In the genomic region with DNA sequence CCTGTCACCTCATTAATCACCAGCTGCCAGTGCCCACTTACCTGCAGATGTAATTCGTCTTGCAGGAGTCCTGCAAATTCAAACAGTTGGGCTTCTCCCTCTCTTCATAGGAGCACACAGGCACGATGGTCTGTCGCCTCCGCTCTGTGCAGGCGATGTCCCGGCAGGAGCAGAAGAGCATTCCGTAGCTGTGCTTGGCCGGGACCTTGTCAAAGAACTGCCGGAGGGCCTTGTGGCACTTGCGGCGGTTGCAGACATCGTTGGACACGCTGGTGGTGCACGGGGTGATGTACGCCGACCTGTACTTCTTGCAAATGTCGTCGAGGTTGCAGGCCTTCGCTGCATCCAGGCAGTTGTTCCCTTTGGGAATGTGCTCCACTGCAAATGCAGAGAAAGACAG, we compare ENCODE assay signal across 29 cellular contexts.
"Had no signal": no experiment of that assay in that cellular context is flagged by ENCODE, and none has a peak within 500 bp of the region (broad histone marks: within the 10 kb centered on the region; RNA-seq: fewer than 3 reads in every experiment).

No MANE protein-coding gene starts in this region.

- H3K27me3 Mint-ChIP-seq: activated CD4-positive, alpha-beta memory T cell treated with anti-CD3 and anti-CD28 coated beads, Interleukin-2, amount 10 ng/mL, durations not matched to agents 7 days and 5 days; activated CD4-positive, alpha-beta T cell treated with anti-CD3 and anti-CD28 coated beads for 36 hours; activated CD4-positive, alpha-beta T cell treated with anti-CD3 and anti-CD28 coated beads, Interleukin-2, amount 10 ng/mL, durations not matched to agents 24 days and 14 days; activated naive CD4-positive, alpha-beta T cell treated with anti-CD3 and anti-CD28 coated beads, Interleukin-2, amount 10 ng/mL, durations not matched to agents 7 days and 5 days; activated naive CD8-positive, alpha-beta T cell treated with anti-CD3 and anti-CD28 coated beads, Interleukin-2, amount 10 ng/mL, durations not matched to agents 7 days and 5 days; T-helper 17 cell had no signal

- FAIRE-seq: endometrium, endothelial cell of umbilical vein, frontal cortex had no signal

- H3K4me3 Mint-ChIP-seq: activated CD4-positive, alpha-beta memory T cell treated with anti-CD3 and anti-CD28 coated beads, Interleukin-2, amount 10 ng/mL, durations not matched to agents 7 days and 5 days; activated CD4-positive, alpha-beta T cell treated with anti-CD3 and anti-CD28 coated beads for 36 hours; activated CD4-positive, alpha-beta T cell treated with anti-CD3 and anti-CD28 coated beads, Interleukin-2, amount 10 ng/mL, durations not matched to agents 24 days and 14 days; activated naive CD4-positive, alpha-beta T cell treated with anti-CD3 and anti-CD28 coated beads, Interleukin-2, amount 10 ng/mL, durations not matched to agents 7 days and 5 days; activated naive CD8-positive, alpha-beta T cell treated with anti-CD3 and anti-CD28 coated beads, Interleukin-2, amount 10 ng/mL, durations not matched to agents 7 days and 5 days; activated T-cell treated with anti-CD3 and anti-CD28 coated beads, Interleukin-2, amount 50 U/mL, for 24 hours; activated T-cell treated with anti-CD3 and anti-CD28 coated beads, Interleukin-2, amount 50 U/mL, for 72 hours; brain; T-helper 17 cell; T-helper 2 cell treated with Interferon-gamma antibody and Interleukin-4, amounts not matched to agents 5 μg/mL and 100 μg/mL, for 36 hours had no signal

- H3K4me1 Mint-ChIP-seq: activated CD4-positive, alpha-beta memory T cell treated with anti-CD3 and anti-CD28 coated beads, Interleukin-2, amount 10 ng/mL, durations not matched to agents 7 days and 5 days; activated CD4-positive, alpha-beta T cell treated with anti-CD3 and anti-CD28 coated beads for 36 hours; activated CD4-positive, alpha-beta T cell treated with anti-CD3 and anti-CD28 coated beads, Interleukin-2, amount 10 ng/mL, durations not matched to agents 24 days and 14 days; activated naive CD4-positive, alpha-beta T cell treated with anti-CD3 and anti-CD28 coated beads, Interleukin-2, amount 10 ng/mL, durations not matched to agents 7 days and 5 days; activated naive CD8-positive, alpha-beta T cell treated with anti-CD3 and anti-CD28 coated beads, Interleukin-2, amount 10 ng/mL, durations not matched to agents 7 days and 5 days; T-helper 17 cell had no signal

- DNase-seq: activated CD4-positive, alpha-beta memory T cell treated with anti-CD3 and anti-CD28 coated beads, Interleukin-2, amount 10 ng/mL, durations not matched to agents 7 days and 5 days; activated CD4-positive, alpha-beta T cell treated with anti-CD3 and anti-CD28 coated beads for 36 hours; activated CD4-positive, alpha-beta T cell treated with anti-CD3 and anti-CD28 coated beads, Interleukin-2, amount 10 ng/mL, durations not matched to agents 24 days and 14 days; activated CD4-positive, alpha-beta T cell treated with anti-CD3 and anti-CD28 coated beads, Interleukin-2, amount 50 U/mL, for 4 hours; activated CD4-positive, CD25-positive, alpha-beta regulatory T cell; activated CD4-positive, CD25-positive, alpha-beta regulatory T cell treated with anti-CD3 and anti-CD28 coated beads, Interleukin-2, amount 50 U/mL, for 72 hours; activated CD8-positive, alpha-beta memory T cell treated with anti-CD3 and anti-CD28 coated beads, Interleukin-2, amount 50 U/mL, for 48 hours; activated gamma-delta T cell; activated naive CD4-positive, alpha-beta T cell; activated naive CD4-positive, alpha-beta T cell treated with anti-CD3 and anti-CD28 coated beads, Interleukin-2, amount 10 ng/mL, durations not matched to agents 7 days and 5 days; activated naive CD8-positive, alpha-beta T cell treated with anti-CD3 and anti-CD28 coated beads, Interleukin-2, amount 10 ng/mL, durations not matched to agents 7 days and 5 days; activated T-cell treated with anti-CD3 and anti-CD28 coated beads for 4 hours; activated T-cell treated with anti-CD3 and anti-CD28 coated beads, Interleukin-2, amount 50 U/mL, for 24 hours; activated T-cell treated with anti-CD3 and anti-CD28 coated beads, Interleukin-2, amount 50 U/mL, for 72 hours; central memory CD4-positive, alpha-beta T cell; cerebellar nuclear complex; colonic mucosa; effector CD8-positive, alpha-beta T cell; foreskin fibroblast; head of caudate nucleus; T-helper 17 cell; T1000; WERI-Rb-1 had no signal

- H3K36me3 Mint-ChIP-seq: activated naive CD4-positive, alpha-beta T cell treated with anti-CD3 and anti-CD28 coated beads, Interleukin-2, amount 10 ng/mL, durations not matched to agents 7 days and 5 days; activated naive CD4-positive, alpha-beta T cell treated with anti-CD3 and anti-CD28 coated beads, Interleukin-2, amount 50 U/mL, for 72 hours; activated naive CD8-positive, alpha-beta T cell treated with anti-CD3 and anti-CD28 coated beads, Interleukin-2, amount 10 ng/mL, durations not matched to agents 7 days and 5 days had no signal

- ATAC-seq: activated CD4-positive, alpha-beta T cell treated with anti-CD3 and anti-CD28 coated beads for 36 hours; activated naive CD4-positive, alpha-beta T cell treated with anti-CD3 and anti-CD28 coated beads, Interleukin-2, amount 50 U/mL, for 72 hours; activated T-cell treated with anti-CD3 and anti-CD28 coated beads, Interleukin-2, amount 50 U/mL, for 72 hours; T-helper 17 cell had no signal

- H3K9me3 Mint-ChIP-seq: activated CD4-positive, alpha-beta memory T cell treated with anti-CD3 and anti-CD28 coated beads, Interleukin-2, amount 10 ng/mL, durations not matched to agents 7 days and 5 days; activated CD4-positive, alpha-beta T cell treated with anti-CD3 and anti-CD28 coated beads, Interleukin-2, amount 10 ng/mL, durations not matched to agents 24 days and 14 days; activated naive CD4-positive, alpha-beta T cell treated with anti-CD3 and anti-CD28 coated beads, Interleukin-2, amount 10 ng/mL, durations not matched to agents 7 days and 5 days; activated naive CD4-positive, alpha-beta T cell treated with anti-CD3 and anti-CD28 coated beads, Interleukin-2, amount 50 U/mL, for 72 hours; activated naive CD8-positive, alpha-beta T cell treated with anti-CD3 and anti-CD28 coated beads, Interleukin-2, amount 10 ng/mL, durations not matched to agents 7 days and 5 days; T-helper 2 cell treated with Interferon-gamma antibody and Interleukin-4, amounts not matched to agents 5 μg/mL and 100 μg/mL, for 36 hours had no signal

- H3K27ac Mint-ChIP-seq: activated CD4-positive, alpha-beta memory T cell treated with anti-CD3 and anti-CD28 coated beads, Interleukin-2, amount 10 ng/mL, durations not matched to agents 7 days and 5 days; activated CD4-positive, alpha-beta T cell treated with anti-CD3 and anti-CD28 coated beads for 36 hours; activated CD4-positive, alpha-beta T cell treated with anti-CD3 and anti-CD28 coated beads, Interleukin-2, amount 10 ng/mL, durations not matched to agents 24 days and 14 days; activated naive CD4-positive, alpha-beta T cell treated with anti-CD3 and anti-CD28 coated beads, Interleukin-2, amount 10 ng/mL, durations not matched to agents 7 days and 5 days; activated naive CD4-positive, alpha-beta T cell treated with anti-CD3 and anti-CD28 coated beads, Interleukin-2, amount 50 U/mL, for 72 hours; activated naive CD8-positive, alpha-beta T cell treated with anti-CD3 and anti-CD28 coated beads, Interleukin-2, amount 10 ng/mL, durations not matched to agents 7 days and 5 days; activated T-cell treated with anti-CD3 and anti-CD28 coated beads, Interleukin-2, amount 50 U/mL, for 24 hours; activated T-cell treated with anti-CD3 and anti-CD28 coated beads, Interleukin-2, amount 50 U/mL, for 72 hours; brain; T-helper 17 cell; T-helper 2 cell treated with Interferon-gamma antibody and Interleukin-4, amounts not matched to agents 5 μg/mL and 100 μg/mL, for 36 hours had no signal
